ENCODE assay signal across 8 cellular contexts in genomic region chr2:63849381-63850203, GRCh38. TPM values are rescaled to one million over a fixed set of nuclear protein-coding genes. Genes with fewer than 3 reads are reported as not detected.
DNase-seq lines count a peak whose midpoint lies in the region; ATAC-seq and TF ChIP-seq lines count a peak whose summit lies in the region.

No MANE protein-coding gene starts in this region.

- DNase-seq in DND-41 (peak; percentile 41), OCI-M1 (lab: John Stamatoyannopoulos, UW) (peak; percentile 40), fibroblast of gingiva (ENCODE audit: low read depth) (peak; percentile 51), neuronal stem cell (ENCODE audit: low spot score) (no peak), NCI-H2029 (lab: John Stamatoyannopoulos, UW) (no peak), LoVo (ENCODE audit: low spot score) (no peak), NCI-H524 treated with DMSO at 0.1 percent for 48 hours (lab: John Stamatoyannopoulos, UW) (no peak), cerebellar nuclear complex (lab: John Stamatoyannopoulos, UW) (no peak)

- H3K36me3 ChIP-seq in DND-41 (ENCODE audit: insufficient read depth, low read length) (peaks cover 33% of the 10 kb centered on the region), neuronal stem cell (replicated peaks in 1 of 2; ENCODE audit: control insufficient read depth in 2 of 2, insufficient read depth in 2 of 2, low read length in 2 of 2) (no peaks in the 10 kb centered on the region)

- peaks cover 16% of the 10 kb centered on the region for H4K20me1 ChIP-seq in DND-41 (ENCODE audit: insufficient read depth, low read length)

- H3K27ac ChIP-seq in DND-41 (ENCODE audit: low read length): peak overlapping the region; percentile 98
- H3K27ac ChIP-seq in neuronal stem cell (replicated peaks; ENCODE audit: low read length): peak overlapping the region; percentile 22

- H3K9me3 ChIP-seq in DND-41 (ENCODE audit: insufficient read depth, low read length, severe bottlenecking) (no peaks in the 10 kb centered on the region), neuronal stem cell (replicated peaks in 1 of 2; ENCODE audit: control insufficient read depth in 2 of 2, insufficient read depth in 1 of 2, low read depth in 1 of 2, low read length in 2 of 2) (peaks cover 0 to 9% of the 10 kb centered on the region in 2 donors)

- H3K9ac ChIP-seq in DND-41 (ENCODE audit: low read depth, low read length) (peak overlapping the region; percentile 37), neuronal stem cell (ENCODE audit: low read depth, low read length, poor library complexity) (no peak overlapping the region)

- H3K27me3 ChIP-seq in DND-41 (ENCODE audit: insufficient read depth, low read length, poor library complexity): no peaks in the 10 kb centered on the region
- H3K27me3 ChIP-seq in neuronal stem cell (ENCODE audit: control insufficient read depth in 3 of 3, insufficient read depth in 3 of 3, low read depth in 1 of 3, low read length in 3 of 3): no peaks in the 10 kb centered on the region

- no peak overlapping the region for H2BK5ac ChIP-seq in neuronal stem cell (ENCODE audit: low read length)

- no peak overlapping the region for H3K23ac ChIP-seq in neuronal stem cell (ENCODE audit: low read depth, low read length, poor library complexity)

- WGBS in neuronal stem cell (ENCODE audit: extremely low coverage in 2 of 2, insufficient read length in 2 of 2, insufficient replicate concordance in 1 of 2), 2 donors: no CpG with 5 or more reads among the region's 7 CpGs

- no peak overlapping the region for H4K8ac ChIP-seq in neuronal stem cell (ENCODE audit: low read depth, low read length)

- no peak overlapping the region for H3K18ac ChIP-seq in neuronal stem cell (ENCODE audit: low read length)

- H3K79me2 ChIP-seq in DND-41 (ENCODE audit: insufficient read depth, low read length): peaks cover 100% of the 10 kb centered on the region

- H3K14ac ChIP-seq in neuronal stem cell (ENCODE audit: low read length): no peak overlapping the region

- H2BK120ac ChIP-seq in neuronal stem cell (ENCODE audit: low read depth, low read length): no peak overlapping the region

- H3K4me3 ChIP-seq in DND-41 (ENCODE audit: low read depth in 1 of 2, low read length in 2 of 2) (peak overlapping the region in 1 of 2 experiments; percentile 26; a peak in 2 of 4 replicates), neuronal stem cell (ENCODE audit: low read length in 2 of 2) (peak overlapping the region in 1 of 2 donors; percentile 4)

- H3K4ac ChIP-seq in neuronal stem cell (ENCODE audit: low read length): no peak overlapping the region

- H2AFZ ChIP-seq in DND-41 (ENCODE audit: low read depth, low read length) (no peak overlapping the region), neuronal stem cell (ENCODE audit: low read length) (peak overlapping the region; percentile 21)

- peaks cover 100% of the 10 kb centered on the region for H3K4me1 ChIP-seq in DND-41 (ENCODE audit: insufficient read depth, low read length)
- peaks cover 0 to 21% of the 10 kb centered on the region in 2 donors for H3K4me1 ChIP-seq in neuronal stem cell (ENCODE audit: control insufficient read depth in 2 of 2, insufficient read depth in 1 of 2, low read depth in 1 of 2, low read length in 2 of 2)

- H4K91ac ChIP-seq in neuronal stem cell (ENCODE audit: low read depth, low read length, poor library complexity): no peak overlapping the region

- H3K4me2 ChIP-seq in DND-41 (ENCODE audit: insufficient read depth, low read length) (peak overlapping the region; percentile 69), neuronal stem cell (ENCODE audit: insufficient read depth, low read length, poor library complexity, severe bottlenecking) (no peak overlapping the region)

- no peak overlapping the region for H2BK12ac ChIP-seq in neuronal stem cell (ENCODE audit: low read length)

- peak; percentile 60 for ATAC-seq in DND-41 (ENCODE audit: insufficient read depth, low read depth)

- TF ChIP-seq CTCF in DND-41 (IDR thresholded peaks at IDR 0.05; ENCODE audit: borderline replicate concordance, extremely low read depth, low read length, poor library complexity, severe bottlenecking): no peak

- no peak overlapping the region for H2AK5ac ChIP-seq in neuronal stem cell (ENCODE audit: low read depth, low read length)

- H2BK15ac ChIP-seq in neuronal stem cell (ENCODE audit: low read length): no peak overlapping the region

- no peaks in the 10 kb centered on the region for H3K79me1 ChIP-seq in neuronal stem cell (ENCODE audit: low read depth, low read length)

RNA-seq across cellular contexts. Expression of gene UGP2, which starts 7.9 kb away (rescaled TPM):
- polyA plus RNA-seq in neuronal stem cell (2013, experiment 1 of 2): 45.3 TPM
- 42.0 TPM for polyA plus RNA-seq in neuronal stem cell (2013, experiment 2 of 2)

Comparison
In these comparisons a context has a peak if more than half of its experiments do, and no peak if none do; other contexts are left out.
1. DNase-seq: peak in DND-41 (single experiment), OCI-M1 (single experiment) and fibroblast of gingiva (single experiment); none in neuronal stem cell (single experiment), NCI-H2029 (single experiment), LoVo (single experiment), NCI-H524 treated with DMSO at 0.1 percent for 48 hours (single experiment) and cerebellar nuclear complex (0 of 2).